ENCODE assay signal across 9 cellular contexts in the genomic region with DNA sequence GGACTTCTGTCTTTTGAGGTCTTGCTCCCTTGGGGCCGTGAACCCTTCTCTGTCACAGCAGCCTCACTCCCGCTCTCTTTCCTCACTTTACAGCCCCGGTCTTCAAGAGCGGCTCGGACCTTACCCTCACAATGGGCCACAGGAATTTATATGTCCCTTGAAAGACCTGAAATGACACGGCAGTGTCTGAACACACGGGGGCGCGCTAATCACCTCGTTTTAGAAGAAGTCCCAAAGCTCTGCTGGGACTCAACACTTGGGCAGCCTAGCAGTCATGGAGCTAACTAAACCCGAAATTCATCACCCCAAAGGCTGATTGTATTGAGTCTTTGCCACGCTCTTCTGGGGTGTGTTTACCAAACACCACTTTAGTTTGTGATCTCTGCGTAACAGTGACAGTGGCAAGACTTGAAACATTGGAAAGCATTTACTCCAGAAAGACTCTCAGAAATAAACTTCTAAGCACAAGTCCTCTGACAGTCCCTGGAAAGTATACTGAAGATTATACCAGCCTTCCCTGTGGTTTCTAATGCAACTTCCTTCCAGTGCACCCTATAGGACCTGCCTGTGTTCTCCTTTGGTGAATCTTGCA. TPM values are rescaled to one million over a fixed set of nuclear protein-coding genes. Genes with fewer than 3 reads are reported as not detected.
DNase-seq lines count a peak whose midpoint lies in the region; ATAC-seq, FAIRE-seq and TF ChIP-seq lines count a peak whose summit lies in the region.
"Had no signal": no experiment of that assay in that cellular context is flagged by ENCODE, and none has a peak within 500 bp of the region (broad histone marks: within the 10 kb centered on the region; RNA-seq: fewer than 3 reads in every experiment).

No MANE protein-coding gene starts in this region.

- peak; percentile 58 for FAIRE-seq in islet of Langerhans (lab: Jason Lieb, UNC)

- H3K4me1 ChIP-seq in SJCRH30, result no peaks in the 10 kb centered on the region
- H3K4me1 ChIP-seq: BLaER1 had no signal

- peaks cover 0 to 12% (median 5%) of the 10 kb centered on the region in 5 experiments for H3K9me3 Mint-ChIP-seq in brain

- H3K27me3 ChIP-seq in SJCRH30, result peaks cover 12% of the 10 kb centered on the region; the same call in 1 of the 2 replicates
- H3K27me3 ChIP-seq: BLaER1 had no signal

- H3K27ac Mint-ChIP-seq in brain, result no peak overlapping the region

- no peak for ATAC-seq in HG03039 (IDR thresholded peaks at IDR 0.05; ENCODE audit: unreplicated experiment)

- H3K4me3 Mint-ChIP-seq in brain, result no peak overlapping the region

- H3K27me3 Mint-ChIP-seq in brain, result peaks cover 22% of the 10 kb centered on the region

- no peaks in the 10 kb centered on the region for H3K36me3 Mint-ChIP-seq in brain

- H3K4me1 Mint-ChIP-seq in brain, result peaks cover 8% of the 10 kb centered on the region

- H3K27ac ChIP-seq in SJCRH30, result no peak overlapping the region
- H3K27ac ChIP-seq: BLaER1 had no signal

- DNase-seq in NCI-H1417 (lab: John Stamatoyannopoulos, UW) (peak in 2 of 3 experiments; percentile 12 to 47), NCI-H1417 treated with DMSO at 0.1 percent for 48 hours (lab: John Stamatoyannopoulos, UW) (no peak), HPDE6-E6E7 (ENCODE audit: extremely low spot score) (peak; percentile 54), SJCRH30 (peak; percentile 62 to 78)
- peak in 3 of 4 experiments; percentile 21 to 30 (median 21) for DNase-seq in stimulated activated CD4-positive, alpha-beta T cell treated with anti-CD3 and anti-CD28 coated beads, Interleukin-1b, Interleukin-23, amount 100 ng/mL, for 24 hours (ENCODE audit: low read depth in 4 of 4, low spot score in 1 of 4)

- no peaks in the 10 kb centered on the region for H3K9me3 ChIP-seq in SJCRH30 (replicated peaks)

- no peak overlapping the region for H3K4me3 ChIP-seq in SJCRH30
- H3K4me3 ChIP-seq: BLaER1 had no signal

- H3K36me3 ChIP-seq in SJCRH30, result no peaks in the 10 kb centered on the region
- H3K36me3 ChIP-seq: BLaER1 had no signal

- peak; percentile 46 to 77 for TF ChIP-seq CTCF in brain (conservative IDR thresholded peaks at IDR 0.05)

RNA-seq across cellular contexts. Expression of gene SERPINA11, which starts 29.0 kb away (rescaled TPM):
- total RNA-seq in SJCRH30 (2014; rRNA removed; shearing (Covaris generic)), result not detected in 2 replicates
- polyA plus RNA-seq in brain (ENCODE audit: insufficient read depth, low read depth, low replicate concordance), result not detected

RNA-seq across cellular contexts. Expression of gene SERPINA1, which starts 35.2 kb away (rescaled TPM):
- 0.08 TPM in 1 of 2 replicates, not detected in the other for total RNA-seq in SJCRH30 (2014; rRNA removed; shearing (Covaris generic))
- 5.7 TPM for polyA plus RNA-seq in brain (ENCODE audit: insufficient read depth, low read depth, low replicate concordance)

RNA-seq across cellular contexts. Expression of gene SERPINA9, which starts 52.4 kb away (rescaled TPM):
- not detected in 2 replicates for total RNA-seq in SJCRH30 (2014; rRNA removed; shearing (Covaris generic))
- not detected for polyA plus RNA-seq in brain (ENCODE audit: insufficient read depth, low read depth, low replicate concordance)

RNA-seq across cellular contexts. Expression of gene SERPINA2, which starts 57.1 kb away (rescaled TPM):
- not detected in 2 replicates for total RNA-seq in SJCRH30 (2014; rRNA removed; shearing (Covaris generic))
- not detected for polyA plus RNA-seq in brain (ENCODE audit: insufficient read depth, low read depth, low replicate concordance)
